22 cellular contexts compared by ENCODE assay signal in the genomic region with DNA sequence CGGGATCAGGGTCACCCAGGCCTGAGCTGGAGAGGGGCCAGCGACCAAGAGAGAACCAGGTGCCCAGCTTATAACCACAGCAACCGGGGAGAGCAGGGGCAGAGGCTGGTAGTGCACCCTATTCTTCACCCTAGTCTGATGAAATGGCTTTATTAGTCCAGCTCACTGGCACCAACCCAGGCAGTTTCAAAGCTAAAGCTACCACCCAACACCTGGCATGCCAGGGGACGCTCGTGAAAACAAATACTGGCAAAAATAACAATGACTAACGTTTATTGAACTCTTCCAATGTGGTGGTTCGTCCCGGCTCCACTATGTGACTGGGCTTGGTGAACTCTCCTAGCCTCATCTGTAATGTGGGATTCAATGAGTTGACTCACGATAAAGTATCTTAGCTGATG. TPM values are rescaled to one million over a fixed set of nuclear protein-coding genes. Genes with fewer than 3 reads are reported as not detected.
A peak's percentile ranks its signal among the peaks of the same experiment; 100 is the strongest.
DNase-seq lines count a peak whose midpoint lies in the region; ATAC-seq, FAIRE-seq and TF ChIP-seq lines count a peak whose summit lies in the region.
"Had no signal": no experiment of that assay in that cellular context is flagged by ENCODE, and none has a peak within 500 bp of the region (broad histone marks: within the 10 kb centered on the region; RNA-seq: fewer than 3 reads in every experiment).

No MANE protein-coding gene starts in this region.

- no peak overlapping the region for H2AK5ac ChIP-seq in neuronal stem cell (ENCODE audit: low read depth, low read length)

- H4K91ac ChIP-seq in neuronal stem cell (ENCODE audit: low read depth, low read length, poor library complexity) = no peak overlapping the region

- no peaks in the 10 kb centered on the region for H3K79me2 ChIP-seq in HepG2 (ENCODE audit: insufficient read depth, low read length)

- no peaks in the 10 kb centered on the region for H3K79me1 ChIP-seq in neuronal stem cell (ENCODE audit: low read depth, low read length)

- ATAC-seq in HepG2 = peak; percentile 75
- ATAC-seq in HG02884 (IDR thresholded peaks at IDR 0.05; ENCODE audit: unreplicated experiment) = no peak
- ATAC-seq: left lung; sciatic nerve; stimulated activated memory B cell treated with anti-CD40 and anti-IgM and Interleukin-4, amounts not matched to agents 10 μg/mL and 1 μg/mL and 100 μg/mL, for 72 hours had no signal

- H4K20me1 ChIP-seq in HepG2 (ENCODE audit: insufficient read depth, low read length) = no peaks in the 10 kb centered on the region

- no peak for TF ChIP-seq RAD21 in HepG2 (CRISPR knock-in tag; IDR thresholded peaks at IDR 0.05)

- H3K9me3 ChIP-seq in HepG2 (ENCODE audit: low read length) = no peaks in the 10 kb centered on the region
- H3K9me3 ChIP-seq in neuronal stem cell (replicated peaks in 1 of 2; ENCODE audit: control insufficient read depth in 2 of 2, insufficient read depth in 1 of 2, low read depth in 1 of 2, low read length in 2 of 2) = peaks cover 0 to under 1% of the 10 kb centered on the region in 2 donors
- H3K9me3 ChIP-seq: left lung, uterus had no signal

- no peak for TF ChIP-seq CTCF in HepG2 (CRISPR knock-in tag; IDR thresholded peaks at IDR 0.05)

- H3K18ac ChIP-seq in neuronal stem cell (ENCODE audit: low read length) = no peak overlapping the region

- in situ Hi-C loops in HepG2 (cut with HindIII; ENCODE audit: extremely low pct_ligation_motif_present, low pct_unique_long_range_greater_than_20kb) = no loop called here

- no TSS peak for BruUV-seq in HepG2 (replicated peaks; lab: Mats Ljungman, UMichigan)

- H3K27ac ChIP-seq in HepG2 (ENCODE audit: extremely low read length, insufficient read depth, low read length) (no peak overlapping the region), neuronal stem cell (replicated peaks; ENCODE audit: low read length) (no peak overlapping the region)
- H3K27ac ChIP-seq: dorsolateral prefrontal cortex, left lung, uterus had no signal

- H2AFZ ChIP-seq in HepG2 (ENCODE audit: low read length) = no peak overlapping the region
- H2AFZ ChIP-seq in neuronal stem cell (ENCODE audit: low read length) = no peak overlapping the region

- DNase-seq in COLO668 (lab: John Stamatoyannopoulos, UW; ENCODE audit: unreplicated experiment) = peak; percentile 44
- peak; percentile 10 for DNase-seq in MV-4-11 (lab: John Stamatoyannopoulos, UW)
- DNase-seq in T1000 (lab: John Stamatoyannopoulos, UW) = peak; percentile 55
- DNase-seq in HepG2 (ENCODE audit: low spot score) = no peak
- no peak for DNase-seq in neuronal stem cell (ENCODE audit: low spot score)
- no peak for DNase-seq in AG20443 (ENCODE audit: low spot score)
- no peak for DNase-seq in medulla oblongata (ENCODE audit: extremely low spot score)
- DNase-seq: activated CD4-positive, alpha-beta T cell treated with anti-CD3 and anti-CD28 coated beads, Interleukin-2, amount 50 U/mL, for 48 hours; amygdala; CD4-positive, alpha-beta memory T cell; dorsolateral prefrontal cortex; left lung; natural killer cell; NCI-H187; NCI-H82; uterus had no signal

- H3K4me3 ChIP-seq in HepG2 (replicated peaks in 1 of 3; ENCODE audit: insufficient read depth in 1 of 3, low read depth in 2 of 3, low read length in 3 of 3) (no peak overlapping the region), neuronal stem cell (ENCODE audit: low read length in 2 of 2) (no peak overlapping the region)
- H3K4me3 ChIP-seq: dorsolateral prefrontal cortex, left lung, uterus had no signal

- H3K4me1 ChIP-seq in HepG2 (ENCODE audit: insufficient read depth, low read length) = peaks cover 20% of the 10 kb centered on the region
- H3K4me1 ChIP-seq in neuronal stem cell (ENCODE audit: control insufficient read depth in 2 of 2, insufficient read depth in 1 of 2, low read depth in 1 of 2, low read length in 2 of 2) = peaks cover 0 to 3% of the 10 kb centered on the region in 2 donors

- H3K23ac ChIP-seq in neuronal stem cell (ENCODE audit: low read depth, low read length, poor library complexity) = no peak overlapping the region

- H4K8ac ChIP-seq in neuronal stem cell (ENCODE audit: low read depth, low read length) = no peak overlapping the region

- POLR2A ChIA-PET in HepG2 (lab: Yijun Ruan, JAX) = interaction anchor here (0.5 to 1.7 kb wide), 3 partner anchors 9 to 112 kb away, joined by 3 to 6 read pairs (median 5); no protein-coding TSS in a partner anchor

- H2BK12ac ChIP-seq in neuronal stem cell (ENCODE audit: low read length) = no peak overlapping the region

- H3K9ac ChIP-seq in HepG2 (ENCODE audit: insufficient read depth, low read depth, low read length) = no peak overlapping the region
- no peak overlapping the region for H3K9ac ChIP-seq in neuronal stem cell (ENCODE audit: low read depth, low read length, poor library complexity)

- no peak overlapping the region for H2BK5ac ChIP-seq in neuronal stem cell (ENCODE audit: low read length)

- H3K36me3 ChIP-seq in HepG2 (replicated peaks in 1 of 2; ENCODE audit: control insufficient read depth in 1 of 2, insufficient read depth in 2 of 2, low read length in 2 of 2) (no peaks in the 10 kb centered on the region), neuronal stem cell (replicated peaks in 1 of 2; ENCODE audit: control insufficient read depth in 2 of 2, insufficient read depth in 2 of 2, low read length in 2 of 2) (no peaks in the 10 kb centered on the region)
- H3K36me3 ChIP-seq: left lung, uterus had no signal

- no peak for TF ChIP-seq POLR2A in HepG2 (IDR thresholded peaks at IDR 0.05; ENCODE audit: insufficient read depth in 1 of 2, low read depth in 2 of 2, low read length in 2 of 2)

- H3K27me3 ChIP-seq in HepG2 (ENCODE audit: control insufficient read depth in 1 of 2, insufficient read depth in 2 of 2, low read length in 2 of 2) (peaks cover 3 to 22% of the 10 kb centered on the region in 2 experiments; a peak in 4 of 5 replicates), neuronal stem cell (ENCODE audit: control insufficient read depth in 3 of 3, insufficient read depth in 3 of 3, low read depth in 1 of 3, low read length in 3 of 3) (peaks cover 0 to 23% (median 0%) of the 10 kb centered on the region in 3 experiments)
- H3K27me3 ChIP-seq: uterus had no signal

- H3K4ac ChIP-seq in neuronal stem cell (ENCODE audit: low read length) = no peak overlapping the region

- TF ChIP-seq EP300 in HepG2 (IDR thresholded peaks at IDR 0.05; ENCODE audit: low read depth in 2 of 2, low read length in 2 of 2) = no peak
- TF ChIP-seq EP300 in HepG2 (CRISPR knock-in tag; IDR thresholded peaks at IDR 0.05; ENCODE audit: borderline replicate concordance) = no peak

- no peak for FAIRE-seq in HepG2 (lab: Jason Lieb, UNC)
- FAIRE-seq: G401.6 had no signal

- 17% methylated on average over 9 of the region's 9 CpGs for WGBS in HepG2 (ENCODE audit: low lambda C conversion rate)
- no CpG with 5 or more reads among the region's 9 CpGs for WGBS in neuronal stem cell (ENCODE audit: extremely low coverage in 2 of 2, insufficient read length in 2 of 2, insufficient replicate concordance in 1 of 2), 2 donors

- no peak overlapping the region for H2BK15ac ChIP-seq in neuronal stem cell (ENCODE audit: low read length)

- H3K4me2 ChIP-seq in HepG2 (ENCODE audit: low read depth, low read length) (no peak overlapping the region), neuronal stem cell (ENCODE audit: insufficient read depth, low read length, poor library complexity, severe bottlenecking) (no peak overlapping the region)

- no peak overlapping the region for H3K14ac ChIP-seq in neuronal stem cell (ENCODE audit: low read length)

- CTCF ChIA-PET in HepG2 (lab: Yijun Ruan, JAX; ENCODE audit: low intra/inter-chr PET ratio, low total read pairs) = no interaction called here

- no peak overlapping the region for H2BK120ac ChIP-seq in neuronal stem cell (ENCODE audit: low read depth, low read length)

- intact Hi-C loops in HepG2 (cut with micrococcal nuclease; ENCODE audit: unreplicated experiment) = no loop called here

TF ChIP-seq in HepG2, 621 proteins besides CTCF, POLR2A, EP300 and RAD21 (continues in another document):
- TF ChIP-seq PRMT3 (CRISPR knock-in tag; IDR thresholded peaks at IDR 0.05; ENCODE audit: borderline replicate concordance, low read depth) (no peak), ZNF709 (CRISPR knock-in tag; IDR thresholded peaks at IDR 0.05) (no peak)

RNA-seq across cellular contexts. Expression of a gene that starts 30.6 kb away (rescaled TPM):
- total RNA-seq in HepG2 (2016; rRNA removed; fragmentation: Illumina TruSeq; extraction: Trizol) = not detected in 2 replicates
- not detected in 2 replicates for total RNA-seq in HepG2 (2016; cell fraction: cytosol; rRNA removed; fragmentation: Illumina TruSeq; extraction: Trizol; ENCODE audit: low read depth)
- total RNA-seq in HepG2 (2016; cell fraction: insoluble cytoplasmic fraction; rRNA removed; fragmentation: Illumina TruSeq; extraction: Trizol) = not detected in 2 replicates
- not detected in 2 replicates for total RNA-seq in HepG2 (2016; cell fraction: membrane; rRNA removed; fragmentation: Illumina TruSeq; extraction: Trizol)
- total RNA-seq in HepG2 (2016; cell fraction: nucleus; rRNA removed; fragmentation: Illumina TruSeq; extraction: Trizol) = not detected in 2 replicates
- not detected in 2 replicates for polyA plus RNA-seq in HepG2 (2011; rRNA removed)
- not detected in 2 replicates for polyA plus RNA-seq in HepG2 (2011; cell fraction: cytosol; rRNA removed)
- not detected in 2 replicates for polyA plus RNA-seq in HepG2 (2011; cell fraction: nucleus; rRNA removed)
- not detected in 2 replicates for polyA plus RNA-seq in HepG2 (2012)
- polyA plus RNA-seq in HepG2 (2016; cell fraction: cytosol; fragmentation: Illumina TruSeq; extraction: Trizol; ENCODE audit: low read depth) = not detected in 2 replicates
- not detected in 2 replicates for polyA plus RNA-seq in HepG2 (2016; cell fraction: insoluble cytoplasmic fraction; fragmentation: Illumina TruSeq; extraction: Trizol; ENCODE audit: low read depth)
- polyA plus RNA-seq in HepG2 (2016; cell fraction: membrane; fragmentation: Illumina TruSeq; extraction: Trizol; ENCODE audit: low read depth) = not detected in 2 replicates
- polyA plus RNA-seq in HepG2 (2016; cell fraction: nucleus; fragmentation: Illumina TruSeq; extraction: Trizol; ENCODE audit: insufficient read depth, low read depth) = not detected in 2 replicates
- not detected in 2 replicates for polyA minus RNA-seq in HepG2 (2011; rRNA and poly(A)+ RNA removed; ENCODE audit: low replicate concordance)
- not detected in 2 replicates for polyA minus RNA-seq in HepG2 (2011; cell fraction: cytosol; rRNA and poly(A)+ RNA removed)
- not detected in 2 replicates for polyA minus RNA-seq in HepG2 (2011; cell fraction: nucleus; rRNA and poly(A)+ RNA removed)
- not detected for polyA plus RNA-seq in neuronal stem cell (2013, experiment 1 of 2)
- not detected for polyA plus RNA-seq in neuronal stem cell (2013, experiment 2 of 2)
- total RNA-seq: A673; activated T-helper 1 cell treated with anti-CD3 and anti-CD28 coated beads, Interleukin-12 subunit alpha, Interleukin-12 subunit beta, Interleukin-2, Interleukin-4 antibody, amounts not matched to agents 30 ng/mL and 10 ng/mL and 1 ng/mL, durations not matched to agents 14 hours and 24 hours and 36 hours; CD4-positive, alpha-beta memory T cell; natural killer cell; uterus had no signal
- polyA plus RNA-seq: CD4-positive, alpha-beta memory T cell had no signal

Comparison
In these comparisons a context has a peak if more than half of its experiments do, and no peak if none do; other contexts are left out.
1. DNase-seq: peak in COLO668 (single experiment), MV-4-11 (single experiment) and T1000 (single experiment); none in HepG2 (single experiment), neuronal stem cell (single experiment), AG20443 (single experiment) and medulla oblongata (single experiment).